1 cellular context compared by ENCODE assay signal in genomic region chr12:45215419-45216296, GRCh38.
TF ChIP-seq lines count a peak whose summit lies in the region.

TSS of gene ANO6 (plus strand) at chr12:45216095. CDS start at chr12:45216322, 227 bp downstream.

TF ChIP-seq in HepG2, 621 proteins besides CTCF, POLR2A, EP300 and RAD21 (continued from another document and continues in another):
- TF ChIP-seq LRRFIP1 (CRISPR knock-in tag; conservative IDR thresholded peaks at IDR 0.05) (no peak), ZNF367 (CRISPR knock-in tag; IDR thresholded peaks at IDR 0.05; ENCODE audit: borderline replicate concordance) (no peak), KAT7 (CRISPR knock-in tag; IDR thresholded peaks at IDR 0.05; ENCODE audit: borderline replicate concordance) (peak; percentile 20; the same call in 1 of the 2 replicates), DNMT1 (CRISPR knock-in tag; IDR thresholded peaks at IDR 0.05) (no peak), ZFP90 (CRISPR knock-in tag; IDR thresholded peaks at IDR 0.05; ENCODE audit: borderline replicate concordance) (no peak; the same call in 1 of the 2 replicates), MAFG (CRISPR knock-in tag; IDR thresholded peaks at IDR 0.05) (no peak), ZNF703 (CRISPR knock-in tag; IDR thresholded peaks at IDR 0.05; ENCODE audit: borderline replicate concordance) (peak; percentile 79), ZNF264 (CRISPR knock-in tag; IDR thresholded peaks at IDR 0.05) (no peak), ZSCAN22 (CRISPR knock-in tag; IDR thresholded peaks at IDR 0.05) (no peak), ZNF615 (CRISPR knock-in tag; IDR thresholded peaks at IDR 0.05; ENCODE audit: borderline replicate concordance) (peak; percentile 89; the same call in 1 of the 2 replicates), MXI1 (IDR thresholded peaks at IDR 0.05; ENCODE audit: borderline replicate concordance, low read depth, low read length) (peak; percentile 33; the same call in 1 of the 3 replicates), STAT6 (CRISPR knock-in tag; IDR thresholded peaks at IDR 0.05; ENCODE audit: borderline replicate concordance) (peak; percentile 16; the same call in 1 of the 2 replicates), ZNF407 (CRISPR knock-in tag; IDR thresholded peaks at IDR 0.05; ENCODE audit: not compliant biosample characterization) (peak; percentile 37), ZNF552 (CRISPR knock-in tag; IDR thresholded peaks at IDR 0.05; ENCODE audit: borderline replicate concordance) (peak; percentile 52; the same call in 1 of the 2 replicates), ZNF10 (CRISPR knock-in tag; IDR thresholded peaks at IDR 0.05; ENCODE audit: borderline replicate concordance, low read depth) (no peak), ZNF17 (CRISPR knock-in tag; IDR thresholded peaks at IDR 0.05) (0 out of 2 replicates have a peak, but pooled peaks have one; percentile 85), ZNF234 (CRISPR knock-in tag; conservative IDR thresholded peaks at IDR 0.05) (no peak), CREB3 (CRISPR knock-in tag; IDR thresholded peaks at IDR 0.05) (peak; percentile 1; the same call in 1 of the 2 replicates), ZNF576 (CRISPR knock-in tag; IDR thresholded peaks at IDR 0.05) (no peak), ZFY (CRISPR knock-in tag; IDR thresholded peaks at IDR 0.05) (peak; percentile 23; the same call in 1 of the 2 replicates), ZNF3 (CRISPR knock-in tag; IDR thresholded peaks at IDR 0.05) (no peak), ZKSCAN1 (IDR thresholded peaks at IDR 0.05; ENCODE audit: low read length) (no peak), ZBTB38 (CRISPR knock-in tag; IDR thresholded peaks at IDR 0.05) (0 out of 2 replicates have a peak, but pooled peaks have one; percentile 34), HMGA1 (CRISPR knock-in tag; conservative IDR thresholded peaks at IDR 0.05) (no peak), ZNF746 (CRISPR knock-in tag; IDR thresholded peaks at IDR 0.05) (no peak), ZNF292 (CRISPR knock-in tag; IDR thresholded peaks at IDR 0.05; ENCODE audit: borderline replicate concordance, low read depth) (peak; percentile 95), SAP130 (CRISPR knock-in tag; IDR thresholded peaks at IDR 0.05; ENCODE audit: low read depth) (peak; percentile 72), SRY (CRISPR knock-in tag; IDR thresholded peaks at IDR 0.05) (no peak; the same call in 1 of the 2 replicates), ZNF800 (CRISPR knock-in tag; IDR thresholded peaks at IDR 0.05) (peak; percentile 85), ZBTB49 (CRISPR knock-in tag; IDR thresholded peaks at IDR 0.05; ENCODE audit: borderline replicate concordance) (no peak), CEBPB (IDR thresholded peaks at IDR 0.05; ENCODE audit: borderline replicate concordance, low read depth, low read length) (no peak), THYN1 (CRISPR knock-in tag; IDR thresholded peaks at IDR 0.05; ENCODE audit: borderline replicate concordance, low read depth) (no peak), TEF (CRISPR knock-in tag; IDR thresholded peaks at IDR 0.05) (peak; percentile 65; the same call in 1 of the 2 replicates), SALL1 (CRISPR knock-in tag; IDR thresholded peaks at IDR 0.05) (peak; percentile 90)
